In genomic region chr7:4307645-4308590, GRCh38 we compare ENCODE assay signal across 22 cellular contexts.
A peak's percentile ranks its signal among the peaks of the same experiment; 100 is the strongest.
DNase-seq lines count a peak whose midpoint lies in the region; ATAC-seq and TF ChIP-seq lines count a peak whose summit lies in the region.
"Had no signal": no experiment of that assay in that cellular context is flagged by ENCODE, and none has a peak within 500 bp of the region (broad histone marks: within the 10 kb centered on the region; RNA-seq: fewer than 3 reads in every experiment).

No MANE protein-coding gene starts in this region.

- no peak overlapping the region for H4K8ac ChIP-seq in neuronal stem cell (ENCODE audit: low read depth, low read length)

- H3K36me3 Mint-ChIP-seq in WTC11 = no peaks in the 10 kb centered on the region
- H3K36me3 Mint-ChIP-seq: IgD-negative memory B cell had no signal

- H3K9me3 ChIP-seq in right atrium auricular region (no peaks in the 10 kb centered on the region), neuronal stem cell (replicated peaks in 1 of 2; ENCODE audit: control insufficient read depth in 2 of 2, insufficient read depth in 1 of 2, low read depth in 1 of 2, low read length in 2 of 2) (peaks cover 0 to 14% of the 10 kb centered on the region in 2 donors)
- H3K9me3 ChIP-seq: SK-N-SH had no signal

- H2BK15ac ChIP-seq in neuronal stem cell (ENCODE audit: low read length) = no peak overlapping the region

- peak; percentile 51 for DNase-seq in right atrium auricular region (ENCODE audit: low spot score)
- DNase-seq in left cardiac atrium = no peak
- DNase-seq in WTC11 (ENCODE audit: low spot score) = peak; percentile 54
- no peak for DNase-seq in neuronal stem cell (ENCODE audit: low spot score)
- DNase-seq in NCI-H1092 (lab: John Stamatoyannopoulos, UW) = no peak
- DNase-seq: 8988T, ACHN, DMS153, GM23248, MM.1S, NCI-H1417, NCI-H187, NCI-H2171 treated with DMSO at 0.1 percent for 48 hours, NCI-H345, NCI-H510A treated with DMSO at 0.1 percent for 48 hours, SK-N-SH, SW 1271 had no signal

- H3K4me1 Mint-ChIP-seq in WTC11 = peaks cover 11% of the 10 kb centered on the region
- H3K4me1 Mint-ChIP-seq: IgD-negative memory B cell had no signal

- H3K4ac ChIP-seq in neuronal stem cell (ENCODE audit: low read length) = no peak overlapping the region

- H3K18ac ChIP-seq in neuronal stem cell (ENCODE audit: low read length) = peak overlapping the region; percentile 11

- no CpG with 5 or more reads among the region's 41 CpGs for WGBS in neuronal stem cell (ENCODE audit: extremely low coverage in 2 of 2, insufficient read length in 2 of 2, insufficient replicate concordance in 1 of 2), 2 donors

- H3K27me3 ChIP-seq in right atrium auricular region (no peaks in the 10 kb centered on the region), neuronal stem cell (ENCODE audit: control insufficient read depth in 3 of 3, insufficient read depth in 3 of 3, low read depth in 1 of 3, low read length in 3 of 3) (no peaks in the 10 kb centered on the region)

- H3K27ac Mint-ChIP-seq in WTC11 = no peak overlapping the region

- no peak overlapping the region for H3K23ac ChIP-seq in neuronal stem cell (ENCODE audit: low read depth, low read length, poor library complexity)

- no peak overlapping the region for H3K27ac ChIP-seq in right atrium auricular region
- H3K27ac ChIP-seq in neuronal stem cell (replicated peaks; ENCODE audit: low read length) = no peak overlapping the region
- H3K27ac ChIP-seq: GM23248, KMS-11 had no signal

- peaks cover 60% of the 10 kb centered on the region for H3K27me3 Mint-ChIP-seq in WTC11 (ENCODE audit: low read depth)

- no peak overlapping the region for H2BK120ac ChIP-seq in neuronal stem cell (ENCODE audit: low read depth, low read length)

- H3K14ac ChIP-seq in neuronal stem cell (ENCODE audit: low read length) = peak overlapping the region; percentile 85

- no peaks in the 10 kb centered on the region for H3K79me1 ChIP-seq in neuronal stem cell (ENCODE audit: low read depth, low read length)

- no peaks in the 10 kb centered on the region for H3K36me3 ChIP-seq in right atrium auricular region
- H3K36me3 ChIP-seq in neuronal stem cell (replicated peaks in 1 of 2; ENCODE audit: control insufficient read depth in 2 of 2, insufficient read depth in 2 of 2, low read length in 2 of 2) = no peaks in the 10 kb centered on the region

- H2AK5ac ChIP-seq in neuronal stem cell (ENCODE audit: low read depth, low read length) = no peak overlapping the region

- CTCF ChIA-PET in WTC11 (lab: Charles Lee) = interaction anchor here (0.7 kb wide), 1 partner anchor 213 kb away, joined by 3 read pairs; no protein-coding TSS in a partner anchor

- intact Hi-C loops in left cardiac atrium (cut with DNase I) = no loop called here

- H4K91ac ChIP-seq in neuronal stem cell (ENCODE audit: low read depth, low read length, poor library complexity) = no peak overlapping the region

- TF ChIP-seq CTCF in right atrium auricular region (IDR thresholded peaks at IDR 0.05) (no peak), WTC11 (IDR thresholded peaks at IDR 0.05) (no peak)

- no peak overlapping the region for H2BK12ac ChIP-seq in neuronal stem cell (ENCODE audit: low read length)

- no peak overlapping the region for H3K4me3 ChIP-seq in right atrium auricular region
- H3K4me3 ChIP-seq in neuronal stem cell (ENCODE audit: low read length in 2 of 2) = no peak overlapping the region
- H3K4me3 ChIP-seq: GM12878, GM23248 had no signal

- no peak overlapping the region for H3K4me3 Mint-ChIP-seq in WTC11
- H3K4me3 Mint-ChIP-seq: IgD-negative memory B cell had no signal

- no peak overlapping the region for H3K9ac ChIP-seq in neuronal stem cell (ENCODE audit: low read depth, low read length, poor library complexity)
- H3K9ac ChIP-seq: GM23248, KMS-11, SK-N-SH had no signal

- H3K4me1 ChIP-seq in right atrium auricular region (no peaks in the 10 kb centered on the region), neuronal stem cell (ENCODE audit: control insufficient read depth in 2 of 2, insufficient read depth in 1 of 2, low read depth in 1 of 2, low read length in 2 of 2) (no peaks in the 10 kb centered on the region)

- ATAC-seq in left cardiac atrium (no peak), WTC11 (peak; percentile 73), GM21360 (IDR thresholded peaks at IDR 0.05; ENCODE audit: unreplicated experiment) (no peak), GM18867 (IDR thresholded peaks at IDR 0.05; ENCODE audit: unreplicated experiment) (no peak)
- ATAC-seq: GM12878 had no signal

- no peak overlapping the region for H2AFZ ChIP-seq in neuronal stem cell (ENCODE audit: low read length)
- H2AFZ ChIP-seq: GM23248 had no signal

- no peak overlapping the region for H3K4me2 ChIP-seq in neuronal stem cell (ENCODE audit: insufficient read depth, low read length, poor library complexity, severe bottlenecking)
- H3K4me2 ChIP-seq: KMS-11, SK-N-SH had no signal

- peaks cover 9% of the 10 kb centered on the region; the same call in 1 of the 2 replicates for H3K9me3 Mint-ChIP-seq in WTC11

- peak overlapping the region; percentile 47 for H2BK5ac ChIP-seq in neuronal stem cell (ENCODE audit: low read length)

- POLR2A ChIA-PET in WTC11 (lab: Charles Lee) = no interaction called here

TF ChIP-seq in WTC11, 78 proteins besides CTCF, POLR2A, EP300 and RAD21:
- TF ChIP-seq ATF6 (CRISPR knock-in tag; IDR thresholded peaks at IDR 0.05) (no peak), HMGA2 (CRISPR knock-in tag; IDR thresholded peaks at IDR 0.05) (no peak), FOXK1 (CRISPR knock-in tag; IDR thresholded peaks at IDR 0.05) (0 out of 2 replicates have a peak, but pooled peaks have one; percentile 19), AFF4 (CRISPR knock-in tag; IDR thresholded peaks at IDR 0.05; ENCODE audit: borderline replicate concordance) (no peak), PRDM15 (CRISPR knock-in tag; IDR thresholded peaks at IDR 0.05) (no peak)
TF ChIP-seq in WTC11: peak in this region for 1.

Comparison
In these comparisons a context has a peak if more than half of its experiments do, and no peak if none do; other contexts are left out.
1. DNase-seq: peak in right atrium auricular region (single experiment) and WTC11 (single experiment); none in left cardiac atrium (single experiment), neuronal stem cell (single experiment) and NCI-H1092 (single experiment).